ENCODE assay signal across 15 cellular contexts in the genomic region with DNA sequence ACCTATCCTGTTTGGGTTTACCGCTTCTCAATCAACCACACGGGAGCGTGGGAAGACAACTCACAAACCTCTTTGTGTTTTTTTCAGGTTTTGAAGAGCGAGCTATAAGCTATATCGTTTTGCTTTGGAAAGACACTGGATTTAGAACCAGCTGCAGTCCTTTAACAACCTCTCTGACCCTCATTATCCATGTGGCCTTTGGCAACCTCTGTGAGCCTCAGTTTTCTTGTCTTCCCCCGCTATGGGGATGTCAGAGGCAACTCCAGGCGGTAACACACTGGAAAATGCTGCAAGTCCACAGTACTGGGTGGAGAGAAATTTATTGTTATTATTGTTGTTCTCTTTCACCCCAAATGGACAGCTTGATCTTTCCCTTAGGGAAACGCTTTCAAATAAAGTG.
"Had no signal": no experiment of that assay in that cellular context is flagged by ENCODE, and none has a peak within 500 bp of the region (broad histone marks: within the 10 kb centered on the region; RNA-seq: fewer than 3 reads in every experiment).

No MANE protein-coding gene starts in this region.

- H3K27me3 Mint-ChIP-seq: activated CD4-positive, alpha-beta T cell treated with anti-CD3 and anti-CD28 coated beads for 36 hours; activated naive CD8-positive, alpha-beta T cell treated with anti-CD3 and anti-CD28 coated beads, Interleukin-2, amount 50 U/mL, for 24 hours had no signal

- H3K4me3 ChIP-seq: colonic mucosa, lung, SK-N-MC, tibial nerve had no signal

- H3K27ac Mint-ChIP-seq: activated CD4-positive, alpha-beta T cell treated with anti-CD3 and anti-CD28 coated beads for 36 hours; activated naive CD8-positive, alpha-beta T cell treated with anti-CD3 and anti-CD28 coated beads, Interleukin-2, amount 50 U/mL, for 24 hours; naive thymus-derived CD4-positive, alpha-beta T cell; progenitor cell of endocrine pancreas had no signal

- H3K36me3 ChIP-seq: colonic mucosa, tibial nerve, WERI-Rb-1 had no signal

- DNase-seq: activated CD4-positive, alpha-beta T cell treated with anti-CD3 and anti-CD28 coated beads for 36 hours; activated naive CD4-positive, alpha-beta T cell treated with Interleukin-2 at 50 U/mL for 16 hours; activated naive CD8-positive, alpha-beta T cell treated with anti-CD3 and anti-CD28 coated beads, Interleukin-2, amount 50 U/mL, for 24 hours; colonic mucosa; effector CD4-positive, alpha-beta T cell; immature natural killer cell; naive thymus-derived CD4-positive, alpha-beta T cell; stimulated activated CD4-positive, alpha-beta T cell treated with anti-CD3 and anti-CD28 coated beads, Interleukin-4, amount 100 ng/mL, for 4 hours; T-helper 1 cell; WERI-Rb-1 had no signal

- H3K4me1 Mint-ChIP-seq: activated naive CD8-positive, alpha-beta T cell treated with anti-CD3 and anti-CD28 coated beads, Interleukin-2, amount 50 U/mL, for 24 hours; immature natural killer cell; naive thymus-derived CD4-positive, alpha-beta T cell had no signal

- H3K36me3 Mint-ChIP-seq: immature natural killer cell; naive thymus-derived CD4-positive, alpha-beta T cell had no signal

- H3K4me3 Mint-ChIP-seq: activated CD4-positive, alpha-beta T cell treated with anti-CD3 and anti-CD28 coated beads for 36 hours; activated naive CD8-positive, alpha-beta T cell treated with anti-CD3 and anti-CD28 coated beads, Interleukin-2, amount 50 U/mL, for 24 hours; activated T-helper 1 cell treated with anti-CD3 and anti-CD28 coated beads, Interleukin-12 subunit alpha, Interleukin-12 subunit beta, Interleukin-2, Interleukin-4 antibody, amounts not matched to agents 30 ng/mL and 10 ng/mL and 1 ng/mL, durations not matched to agents 14 hours and 24 hours and 36 hours; immature natural killer cell; naive thymus-derived CD4-positive, alpha-beta T cell had no signal

- H3K9me3 ChIP-seq: colonic mucosa had no signal

- H3K27me3 ChIP-seq: colonic mucosa, tibial nerve had no signal

- H3K27ac ChIP-seq: colonic mucosa, SK-N-MC, WERI-Rb-1 had no signal

- ATAC-seq: activated CD4-positive, alpha-beta T cell treated with anti-CD3 and anti-CD28 coated beads for 36 hours; activated naive CD8-positive, alpha-beta T cell treated with anti-CD3 and anti-CD28 coated beads, Interleukin-2, amount 50 U/mL, for 24 hours; naive thymus-derived CD4-positive, alpha-beta T cell had no signal
